Comparison of ENCODE assay signal across 1 cellular context in genomic region chr11:9231848-9232177, GRCh38.
TF ChIP-seq lines count a peak whose summit lies in the region.

No MANE protein-coding gene starts in this region.

TF ChIP-seq in H1, 55 proteins besides CTCF, POLR2A, EP300 and RAD21 (continued from another document):
- TF ChIP-seq CHD7 (IDR thresholded peaks at IDR 0.05; ENCODE audit: insufficient replicate concordance, low read length) = peak; percentile 84
